Comparison of ENCODE assay signal across 8 cellular contexts in genomic region chr1:175319112-175319911, GRCh38.
A peak's percentile ranks its signal among the peaks of the same experiment; 100 is the strongest.
DNase-seq lines count a peak whose midpoint lies in the region; ATAC-seq, FAIRE-seq and TF ChIP-seq lines count a peak whose summit lies in the region.

No MANE protein-coding gene starts in this region.

- H3K4me3 Mint-ChIP-seq in activated naive CD8-positive, alpha-beta T cell treated with anti-CD3 and anti-CD28 coated beads, Interleukin-2, amount 50 U/mL, for 24 hours: no peak overlapping the region

- ATAC-seq in GM21717 (IDR thresholded peaks at IDR 0.05; ENCODE audit: unreplicated experiment) (peak; percentile 62), aorta (ENCODE audit: low FRiP score) (peak; percentile 94)
- peak; percentile 70 for ATAC-seq in activated naive CD8-positive, alpha-beta T cell treated with anti-CD3 and anti-CD28 coated beads, Interleukin-2, amount 50 U/mL, for 24 hours

- TF ChIP-seq CTCF in D721Med (IDR thresholded peaks at IDR 0.05; ENCODE audit: insufficient read depth, missing control alignments) (peak; percentile 98), left ventricle myocardium inferior (IDR thresholded peaks at IDR 0.05; ENCODE audit: borderline replicate concordance) (peak; percentile 90)

- H3K9me3 ChIP-seq in left ventricle myocardium inferior (replicated peaks): no peaks in the 10 kb centered on the region
- H3K9me3 ChIP-seq in aorta (ENCODE audit: control insufficient read depth, low read length): no peaks in the 10 kb centered on the region

- H3K27me3 ChIP-seq in left ventricle myocardium inferior (ENCODE audit: low read depth) (no peaks in the 10 kb centered on the region), aorta (ENCODE audit: control insufficient read depth in 1 of 2, insufficient read depth in 2 of 2, low read length in 1 of 2) (no peaks in the 10 kb centered on the region)

- peaks cover 3% of the 10 kb centered on the region for H3K27me3 Mint-ChIP-seq in activated naive CD8-positive, alpha-beta T cell treated with anti-CD3 and anti-CD28 coated beads, Interleukin-2, amount 50 U/mL, for 24 hours

- no peaks in the 10 kb centered on the region for H3K9me3 Mint-ChIP-seq in activated naive CD8-positive, alpha-beta T cell treated with anti-CD3 and anti-CD28 coated beads, Interleukin-2, amount 50 U/mL, for 24 hours

- intact Hi-C loops in left ventricle myocardium inferior (cut with micrococcal nuclease): no loop called here
- intact Hi-C loops in aorta (cut with DNase I): loop anchor here (1.0 to 10.0 kb wide), 4 partner anchors 167 to 287 kb away; no protein-coding TSS in a partner anchor

- WGBS in aorta, 2 donors: 12% methylated on average over 6 of the region's 6 CpGs

- peak; percentile 84 for FAIRE-seq in D721Med (lab: Jason Lieb, UNC)

- DNase-seq in D721Med (ENCODE audit: insufficient read length, low spot score): peak; percentile 55
- DNase-seq in M059J (ENCODE audit: low read depth): peak; percentile 58
- DNase-seq in SW480 (ENCODE audit: low spot score): peak; percentile 60
- DNase-seq in activated naive CD8-positive, alpha-beta T cell treated with anti-CD3 and anti-CD28 coated beads, Interleukin-2, amount 50 U/mL, for 24 hours: peak; percentile 71
- peak; percentile 73 for DNase-seq in left ventricle myocardium inferior
- peak; percentile 65 for DNase-seq in renal cortical epithelial cell (ENCODE audit: low read depth)
- DNase-seq in aorta: peak; percentile 81 to 88

- no peaks in the 10 kb centered on the region for H3K36me3 ChIP-seq in left ventricle myocardium inferior
- no peaks in the 10 kb centered on the region for H3K36me3 ChIP-seq in aorta (ENCODE audit: control insufficient read depth in 1 of 2, insufficient read depth in 2 of 2, low read length in 1 of 2)

- H3K27ac ChIP-seq in left ventricle myocardium inferior (replicated peaks): peak overlapping the region; percentile 80
- H3K27ac ChIP-seq in aorta (ENCODE audit: low read depth in 1 of 2, low read length in 2 of 2): no peak overlapping the region

- H3K4me1 ChIP-seq in left ventricle myocardium inferior (peaks cover 29% of the 10 kb centered on the region), aorta (ENCODE audit: control insufficient read depth in 1 of 2, insufficient read depth in 2 of 2, low read length in 2 of 2) (no peaks in the 10 kb centered on the region)

- H3K4me3 ChIP-seq in left ventricle myocardium inferior (no peak overlapping the region), aorta (ENCODE audit: low read length in 2 of 2) (no peak overlapping the region)

- H3K27ac Mint-ChIP-seq in activated naive CD8-positive, alpha-beta T cell treated with anti-CD3 and anti-CD28 coated beads, Interleukin-2, amount 50 U/mL, for 24 hours: no peak overlapping the region

- no peaks in the 10 kb centered on the region for H3K36me3 Mint-ChIP-seq in activated naive CD8-positive, alpha-beta T cell treated with anti-CD3 and anti-CD28 coated beads, Interleukin-2, amount 50 U/mL, for 24 hours (ENCODE audit: low read depth)

- peaks cover 11% of the 10 kb centered on the region for H3K4me1 Mint-ChIP-seq in activated naive CD8-positive, alpha-beta T cell treated with anti-CD3 and anti-CD28 coated beads, Interleukin-2, amount 50 U/mL, for 24 hours
